9 cellular contexts compared by ENCODE assay signal in genomic region chr6:15505463-15505918, GRCh38.
DNase-seq lines count a peak whose midpoint lies in the region; ATAC-seq and TF ChIP-seq lines count a peak whose summit lies in the region.
"Had no signal": no experiment of that assay in that cellular context is flagged by ENCODE, and none has a peak within 500 bp of the region (broad histone marks: within the 10 kb centered on the region; RNA-seq: fewer than 3 reads in every experiment).

No MANE protein-coding gene starts in this region.

- H3K79me1 ChIP-seq in mesenchymal stem cell (replicated peaks; ENCODE audit: low read length, poor library complexity, severe bottlenecking), result peaks cover 30% of the 10 kb centered on the region

- no peak overlapping the region for H3K9ac ChIP-seq in mammary epithelial cell (ENCODE audit: insufficient read depth, low read length)
- H3K9ac ChIP-seq in mesenchymal stem cell (ENCODE audit: low read length), result peak overlapping the region; percentile 69
- H3K9ac ChIP-seq in subcutaneous abdominal adipose tissue (ENCODE audit: low read length in 5 of 5), result peak overlapping the region in 1 of 5 donors; percentile 37

- H3K4ac ChIP-seq in mesenchymal stem cell (ENCODE audit: low read depth in 1 of 2, low read length in 2 of 2), result peak overlapping the region; percentile 5 to 80

- H3K14ac ChIP-seq in mesenchymal stem cell (ENCODE audit: low read length in 2 of 2), result peak overlapping the region in 1 of 2 experiments; percentile 22

- intact Hi-C loops in mammary epithelial cell (cut with micrococcal nuclease), result no loop called here

- H3K79me2 ChIP-seq in mammary epithelial cell (ENCODE audit: insufficient read depth, low read length), result peaks cover 26% of the 10 kb centered on the region

- H3K27ac ChIP-seq in RWPE2 (ENCODE audit: poor library complexity, severe bottlenecking), result peak overlapping the region; percentile 37
- no peak overlapping the region for H3K27ac ChIP-seq in mammary epithelial cell (ENCODE audit: insufficient read depth, low read depth, low read length)
- peak overlapping the region; percentile 70 for H3K27ac ChIP-seq in mesenchymal stem cell (ENCODE audit: low read length, poor library complexity, severe bottlenecking)
- peak overlapping the region; percentile 54 for H3K27ac ChIP-seq in subcutaneous abdominal adipose tissue (ENCODE audit: low read depth, low read length)

- H2AFZ ChIP-seq in mammary epithelial cell (ENCODE audit: low read depth, low read length) (no peak overlapping the region), mesenchymal stem cell (ENCODE audit: low read depth, low read length) (no peak overlapping the region)

- H3K9me3 ChIP-seq in RWPE2 (ENCODE audit: severe bottlenecking) (no peaks in the 10 kb centered on the region), mammary epithelial cell (replicated peaks; ENCODE audit: insufficient read depth, low read length) (no peaks in the 10 kb centered on the region), mesenchymal stem cell (ENCODE audit: control insufficient read depth, low read length) (no peaks in the 10 kb centered on the region), subcutaneous abdominal adipose tissue (ENCODE audit: control insufficient read depth in 5 of 5, low read length in 5 of 5) (no peaks in the 10 kb centered on the region)

- H3K23ac ChIP-seq in mesenchymal stem cell (ENCODE audit: low read length in 2 of 2), result no peak overlapping the region

- CTCF ChIA-PET in mammary epithelial cell (lab: Charles Lee; ENCODE audit: low non-redundant PET), result no interaction called here

- no peak overlapping the region for H2BK15ac ChIP-seq in mesenchymal stem cell (ENCODE audit: low read depth, poor library complexity, severe bottlenecking)

- H3K4me1 ChIP-seq in RWPE2 (ENCODE audit: insufficient read depth, poor library complexity, severe bottlenecking) (peaks cover 12% of the 10 kb centered on the region), mammary epithelial cell (ENCODE audit: insufficient read depth, low read length) (peaks cover 19% of the 10 kb centered on the region), mesenchymal stem cell (ENCODE audit: control insufficient read depth, insufficient read depth, low read depth, low read length) (peaks cover 36% of the 10 kb centered on the region), subcutaneous abdominal adipose tissue (ENCODE audit: control insufficient read depth in 5 of 5, insufficient read depth in 5 of 5, low read length in 5 of 5) (peaks cover 11 to 37% (median 35%) of the 10 kb centered on the region in 5 donors)

- H3K36me3 ChIP-seq in RWPE2 (ENCODE audit: low read depth) (peaks cover 49% of the 10 kb centered on the region), mammary epithelial cell (ENCODE audit: insufficient read depth, low read length) (peaks cover 13% of the 10 kb centered on the region), mesenchymal stem cell (ENCODE audit: control insufficient read depth in 1 of 2, insufficient read depth in 2 of 2, low read depth in 1 of 2, low read length in 2 of 2) (peaks cover 46 to 83% of the 10 kb centered on the region in 2 experiments), subcutaneous abdominal adipose tissue (ENCODE audit: control insufficient read depth in 5 of 5, insufficient read depth in 5 of 5, low read length in 5 of 5) (peaks cover 0 to 75% (median 47%) of the 10 kb centered on the region in 5 donors)

- in situ Hi-C loops in mammary epithelial cell (cut with MboI; ENCODE audit: low sequenced_read_pairs in 2 of 2), result no loop called here

- WGBS in mammary epithelial cell (ENCODE audit: low coverage, missing lambda C conversion rate), result 95% methylated on average over 18 of the region's 18 CpGs
- 95% methylated on average over 18 of the region's 18 CpGs for WGBS in mesenchymal stem cell

- peak overlapping the region; percentile 72 for H3K4me2 ChIP-seq in mammary epithelial cell (ENCODE audit: insufficient read depth, low read depth, low read length)
- peak overlapping the region; percentile 73 for H3K4me2 ChIP-seq in mesenchymal stem cell (ENCODE audit: low read length, poor library complexity, severe bottlenecking)

- no peak overlapping the region for H2BK5ac ChIP-seq in mesenchymal stem cell (ENCODE audit: low read depth, low read length, poor library complexity, severe bottlenecking)

- ATAC-seq in RWPE2 (ENCODE audit: low read depth) (no peak), GM21737 (IDR thresholded peaks at IDR 0.05; ENCODE audit: unreplicated experiment) (no peak)

- H3K4me3 ChIP-seq in RWPE2 (ENCODE audit: severe bottlenecking), result no peak overlapping the region
- no peak overlapping the region for H3K4me3 ChIP-seq in mammary epithelial cell (replicated peaks in 1 of 3; ENCODE audit: insufficient read depth in 1 of 3, low read depth in 2 of 3, low read length in 3 of 3)
- H3K4me3 ChIP-seq in mesenchymal stem cell (ENCODE audit: insufficient read depth in 1 of 2, low read depth in 1 of 2, low read length in 2 of 2), result peak overlapping the region in 1 of 2 experiments; percentile 58
- H3K4me3 ChIP-seq in subcutaneous abdominal adipose tissue (ENCODE audit: low read depth in 1 of 5, low read length in 5 of 5), result peak overlapping the region in 3 of 5 donors; percentile 37 to 56 (median 55)

- peak overlapping the region; percentile 91 for H4K91ac ChIP-seq in mesenchymal stem cell (ENCODE audit: low read length)

- DNase-seq in RWPE2 (ENCODE audit: low spot score), result no peak
- DNase-seq in mammary epithelial cell, result no peak
- no peak for DNase-seq in mesenchymal stem cell
- no peak for DNase-seq in NCI-H187 treated with DMSO at 0.1 percent for 48 hours (lab: John Stamatoyannopoulos, UW)
- DNase-seq in NCI-H2196 treated with DMSO at 0.1 percent for 48 hours (lab: John Stamatoyannopoulos, UW; ENCODE audit: unreplicated experiment), result no peak
- DNase-seq in NOMO-1 treated with DMSO at 0.1 percent for 48 hours (lab: John Stamatoyannopoulos, UW; ENCODE audit: unreplicated experiment), result no peak
- DNase-seq: activated CD4-positive, alpha-beta memory T cell treated with anti-CD3 and anti-CD28 coated beads, Interleukin-2, amount 10 ng/mL, durations not matched to agents 7 days and 5 days had no signal

- H3K18ac ChIP-seq in mesenchymal stem cell (ENCODE audit: low read depth in 1 of 2, low read length in 2 of 2), result peak overlapping the region; percentile 0 to 58

- no peaks in the 10 kb centered on the region for H3K27me3 ChIP-seq in RWPE2 (ENCODE audit: insufficient read depth, poor library complexity, severe bottlenecking)
- no peaks in the 10 kb centered on the region for H3K27me3 ChIP-seq in mammary epithelial cell (ENCODE audit: insufficient read depth, low read length)
- no peaks in the 10 kb centered on the region for H3K27me3 ChIP-seq in mesenchymal stem cell (ENCODE audit: control insufficient read depth in 1 of 2, insufficient read depth in 1 of 2, low read length in 2 of 2)
- no peaks in the 10 kb centered on the region for H3K27me3 ChIP-seq in subcutaneous abdominal adipose tissue (ENCODE audit: control insufficient read depth in 5 of 5, insufficient read depth in 4 of 5, low read length in 5 of 5)

- H2BK120ac ChIP-seq in mesenchymal stem cell (ENCODE audit: low read depth, low read length), result no peak overlapping the region

- dilution Hi-C loops in mammary epithelial cell (cut with HindIII; ENCODE audit: low sequenced_read_pairs), result loop anchor here (5.0 kb wide), 1 partner anchor 83 kb away; no protein-coding TSS in a partner anchor

- peak overlapping the region; percentile 13 for H2AK5ac ChIP-seq in mesenchymal stem cell (ENCODE audit: low read length, severe bottlenecking)

- TF ChIP-seq CTCF in RWPE2 (IDR thresholded peaks at IDR 0.05; ENCODE audit: poor library complexity, severe bottlenecking), result no peak
- TF ChIP-seq CTCF in mammary epithelial cell (conservative IDR thresholded peaks at IDR 0.05 in 1 of 2, IDR thresholded peaks at IDR 0.05 in 1 of 2; ENCODE audit: extremely low read depth in 1 of 2, insufficient read depth in 1 of 2, low read depth in 1 of 2, low read length in 2 of 2), result no peak

- H4K20me1 ChIP-seq in mammary epithelial cell (ENCODE audit: insufficient read depth, low read length), result no peaks in the 10 kb centered on the region

- peak overlapping the region; percentile 16 to 44 for H2BK12ac ChIP-seq in mesenchymal stem cell (ENCODE audit: low read length in 2 of 2)

- BruUV-seq in mammary epithelial cell (replicated peaks; lab: Mats Ljungman, UMichigan), result no TSS peak

- peak overlapping the region; percentile 32 for H4K8ac ChIP-seq in mesenchymal stem cell (ENCODE audit: low read length)

Comparison
In these comparisons a context has a peak if more than half of its experiments do, and no peak if none do; other contexts are left out.
1. H3K4me3 ChIP-seq: peak in subcutaneous abdominal adipose tissue (3 of 5); none in RWPE2 (single experiment) and mammary epithelial cell (0 of 3).